ENCODE assay signal across 9 cellular contexts in the genomic region with DNA sequence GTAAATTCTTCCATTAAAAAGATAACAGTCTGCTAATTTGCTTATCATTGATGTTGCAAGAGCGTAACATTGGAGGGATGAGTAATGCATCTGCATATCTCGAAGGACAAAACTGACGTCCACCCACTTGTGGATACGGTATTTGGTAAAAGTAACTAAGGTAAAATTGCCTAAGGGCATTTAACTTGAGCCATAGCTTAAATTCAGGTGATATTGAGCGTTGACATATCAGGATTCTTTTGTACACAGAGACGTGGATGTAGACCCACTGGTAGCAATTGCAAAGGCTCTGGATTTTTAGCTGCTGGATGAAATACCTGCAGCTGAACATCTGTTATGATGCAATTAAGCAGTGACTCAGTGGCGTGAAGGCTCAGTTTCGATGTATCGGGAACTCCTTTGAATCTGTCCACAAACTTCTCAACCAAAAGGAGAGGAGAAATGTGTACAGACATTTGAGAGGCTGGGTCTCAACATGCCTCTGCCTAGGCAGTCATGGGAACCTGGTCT.
DNase-seq lines count a peak whose midpoint lies in the region; ATAC-seq and TF ChIP-seq lines count a peak whose summit lies in the region.
"Had no signal": no experiment of that assay in that cellular context is flagged by ENCODE, and none has a peak within 500 bp of the region (broad histone marks: within the 10 kb centered on the region; RNA-seq: fewer than 3 reads in every experiment).

No MANE protein-coding gene starts in this region.

- H3F3A ChIP-seq in neural progenitor cell (ENCODE audit: low read depth), result no peaks in the 10 kb centered on the region

- no peak overlapping the region for H3K4me2 ChIP-seq in neural progenitor cell

- H3K27me3 ChIP-seq in brain microvascular endothelial cell (replicated peaks) (no peaks in the 10 kb centered on the region), neural progenitor cell (no peaks in the 10 kb centered on the region)

- TF ChIP-seq CTCF in Calu3 (IDR thresholded peaks at IDR 0.05; ENCODE audit: unreplicated experiment), result no peak
- TF ChIP-seq CTCF in brain microvascular endothelial cell (IDR thresholded peaks at IDR 0.05; ENCODE audit: low read depth, low read length, missing control alignments), result no peak
- no peak for TF ChIP-seq CTCF in omental fat pad (IDR thresholded peaks at IDR 0.05)
- no peak for TF ChIP-seq CTCF in neural progenitor cell (IDR thresholded peaks at IDR 0.05)

- DNase-seq in Calu3 (no peak), NCI-H748 (lab: John Stamatoyannopoulos, UW; ENCODE audit: unreplicated experiment) (peak; percentile 74), brain microvascular endothelial cell (no peak), omental fat pad (ENCODE audit: low spot score) (no peak), neural progenitor cell (ENCODE audit: low spot score) (no peak), mucosa of gallbladder (ENCODE audit: low spot score) (no peak)
- DNase-seq: amniotic stem cell had no signal

- H3K36me3 ChIP-seq in brain microvascular endothelial cell (replicated peaks) (no peaks in the 10 kb centered on the region), neural progenitor cell (no peaks in the 10 kb centered on the region)

- H3K9me3 ChIP-seq in neural progenitor cell (ENCODE audit: low read depth), result no peaks in the 10 kb centered on the region

- no peaks in the 10 kb centered on the region for H3K27me3 Mint-ChIP-seq in Calu3 (ENCODE audit: unreplicated experiment)
- peaks cover 2% of the 10 kb centered on the region for H3K27me3 Mint-ChIP-seq in neural progenitor cell (ENCODE audit: insufficient read depth, low read depth)

- ATAC-seq in omental fat pad (ENCODE audit: low FRiP score), result peak; percentile 34
- ATAC-seq in HG03571 (IDR thresholded peaks at IDR 0.05; ENCODE audit: unreplicated experiment), result no peak
- no peak for ATAC-seq in HG03108 (IDR thresholded peaks at IDR 0.05; ENCODE audit: unreplicated experiment)

- intact Hi-C loops in Calu3 (cut with micrococcal nuclease; ENCODE audit: unreplicated experiment), result loop anchor here (5.0 kb wide), 1 partner anchor 37 kb away; no protein-coding TSS in a partner anchor

- no TSS peak for BruUV-seq in Calu3 (replicated peaks; lab: Mats Ljungman, UMichigan)

- CTCF ChIA-PET in Calu3 (lab: Charles Lee), result interaction anchor here (1.1 to 1.3 kb wide), 2 partner anchors 17 to 26 kb away, joined by 3 read pairs; no protein-coding TSS in a partner anchor

- peaks cover 85% of the 10 kb centered on the region for H4K20me1 ChIP-seq in neural progenitor cell (ENCODE audit: low read depth)

- H3K4me3 ChIP-seq in brain microvascular endothelial cell (ENCODE audit: low read depth, low read length) (no peak overlapping the region), neural progenitor cell (no peak overlapping the region)

- H3K4me3 Mint-ChIP-seq in Calu3 (ENCODE audit: low read depth, unreplicated experiment), result peak overlapping the region; percentile 84
- no peak overlapping the region for H3K4me3 Mint-ChIP-seq in neural progenitor cell

- no peak overlapping the region for H2AFZ ChIP-seq in neural progenitor cell (replicated peaks)

- H3K9me3 Mint-ChIP-seq in Calu3 (ENCODE audit: low read depth, unreplicated experiment) (no peaks in the 10 kb centered on the region), neural progenitor cell (peaks cover 2% of the 10 kb centered on the region)

- no peak overlapping the region for H3K9ac ChIP-seq in neural progenitor cell

- H3K27ac Mint-ChIP-seq in Calu3 (ENCODE audit: unreplicated experiment) (peak overlapping the region; percentile 98), neural progenitor cell (no peak overlapping the region)

- H3K4me1 Mint-ChIP-seq in Calu3 (ENCODE audit: low read depth, unreplicated experiment) (peaks cover 100% of the 10 kb centered on the region), neural progenitor cell (peaks cover 52% of the 10 kb centered on the region)

- H3K79me2 ChIP-seq in neural progenitor cell (ENCODE audit: low read depth), result peaks cover 89% of the 10 kb centered on the region

- in situ Hi-C loops in brain microvascular endothelial cell (cut with HindIII; ENCODE audit: low pct_ligation_motif_present, low sequenced_read_pairs), result no loop called here

- H3K27ac ChIP-seq in brain microvascular endothelial cell (peak overlapping the region; percentile 98), neural progenitor cell (no peak overlapping the region)

- H3K4me1 ChIP-seq in neural progenitor cell, result peaks cover 38% of the 10 kb centered on the region

- H3K36me3 Mint-ChIP-seq in Calu3 (ENCODE audit: insufficient read depth, unreplicated experiment), result peaks cover 96% of the 10 kb centered on the region
- H3K36me3 Mint-ChIP-seq in neural progenitor cell, result peaks cover 14% of the 10 kb centered on the region
